ENCODE assay signal across 1 cellular context in the genomic region with DNA sequence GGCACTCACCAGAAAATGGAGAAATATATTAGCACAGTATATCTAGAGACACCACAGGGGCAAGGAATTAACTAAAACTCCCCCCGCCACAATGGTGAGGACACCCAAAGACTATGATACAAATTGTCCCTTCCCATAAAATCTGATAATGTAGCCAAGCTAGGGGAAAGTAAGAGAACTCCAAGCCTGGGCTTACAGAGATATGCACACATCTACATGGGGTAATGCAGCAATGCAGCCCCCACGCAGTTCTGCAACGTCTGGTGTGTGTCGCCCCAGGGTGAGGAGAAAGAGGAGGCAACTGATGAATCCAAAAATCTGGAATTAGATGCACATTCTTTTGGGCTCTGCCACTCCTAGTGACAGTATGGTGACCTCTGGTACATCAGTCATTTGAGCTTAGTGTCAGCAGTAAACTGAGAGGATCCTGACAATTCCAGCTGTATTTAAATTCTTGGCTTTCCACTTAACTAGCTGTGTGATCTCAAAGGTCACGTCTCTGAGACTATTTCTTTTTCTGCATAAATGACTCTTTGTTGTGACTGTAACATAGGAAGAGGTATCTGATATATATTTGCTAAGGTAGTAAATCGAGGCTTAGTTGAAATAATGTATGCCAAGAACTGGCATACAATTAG.
TF ChIP-seq lines count a peak whose summit lies in the region.

No MANE protein-coding gene starts in this region.

TF ChIP-seq in GM23338, 12 proteins besides CTCF, POLR2A, EP300 and RAD21:
- TF ChIP-seq JUNB (IDR thresholded peaks at IDR 0.05; ENCODE audit: unreplicated experiment) (no peak), ZNF331 (CRISPR knock-in tag; IDR thresholded peaks at IDR 0.05; ENCODE audit: low read depth) (no peak), EZH2phosphoT487 (IDR thresholded peaks at IDR 0.05; ENCODE audit: unreplicated experiment) (no peak), POLR2AphosphoS5 (IDR thresholded peaks at IDR 0.05; ENCODE audit: low read depth) (no peak), NANOG (IDR thresholded peaks at IDR 0.05; ENCODE audit: borderline replicate concordance) (no peak), ZNF114 (CRISPR knock-in tag; IDR thresholded peaks at IDR 0.05) (no peak), CREB1 (CRISPR knock-in tag; IDR thresholded peaks at IDR 0.05; ENCODE audit: low read depth) (no peak), STAT1 (IDR thresholded peaks at IDR 0.05; ENCODE audit: unreplicated experiment) (no peak), ZNF462 (CRISPR knock-in tag; IDR thresholded peaks at IDR 0.05) (no peak), EZH2 (IDR thresholded peaks at IDR 0.05; ENCODE audit: low read depth, unreplicated experiment) (no peak)
- TF ChIP-seq, protein P1, sequence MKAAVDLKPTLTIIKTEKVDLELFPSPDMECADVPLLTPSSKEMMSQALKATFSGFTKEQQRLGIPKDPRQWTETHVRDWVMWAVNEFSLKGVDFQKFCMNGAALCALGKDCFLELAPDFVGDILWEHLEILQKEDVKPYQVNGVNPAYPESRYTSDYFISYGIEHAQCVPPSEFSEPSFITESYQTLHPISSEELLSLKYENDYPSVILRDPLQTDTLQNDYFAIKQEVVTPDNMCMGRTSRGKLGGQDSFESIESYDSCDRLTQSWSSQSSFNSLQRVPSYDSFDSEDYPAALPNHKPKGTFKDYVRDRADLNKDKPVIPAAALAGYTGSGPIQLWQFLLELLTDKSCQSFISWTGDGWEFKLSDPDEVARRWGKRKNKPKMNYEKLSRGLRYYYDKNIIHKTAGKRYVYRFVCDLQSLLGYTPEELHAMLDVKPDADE (IDR thresholded peaks at IDR 0.05) = no peak
TF ChIP-seq in GM23338: peak in this region for 0.
